1 cellular context compared by ENCODE assay signal in the genomic region with DNA sequence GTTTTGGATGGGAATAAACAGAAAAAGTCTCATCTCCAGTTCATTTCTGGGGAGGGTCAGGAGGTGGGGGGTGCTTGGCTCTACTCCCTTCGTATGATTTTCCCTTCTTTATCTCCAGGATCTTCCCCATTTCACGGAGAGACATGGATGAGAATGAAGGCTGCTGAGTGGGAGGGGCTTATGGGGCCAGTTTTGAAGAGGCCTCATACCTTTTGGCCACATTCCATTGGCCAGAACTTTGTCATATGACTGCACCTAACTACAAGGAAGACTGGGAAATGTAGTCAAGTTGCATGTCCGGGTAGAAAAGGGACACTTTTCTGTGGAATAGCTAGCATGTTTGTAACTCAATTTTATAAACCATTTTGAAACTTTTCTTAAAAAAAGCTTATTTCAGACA.
TF ChIP-seq lines count a peak whose summit lies in the region.

No MANE protein-coding gene starts in this region.

TF ChIP-seq in WTC11, 78 proteins besides CTCF, POLR2A, EP300 and RAD21 (continued from another document):
- TF ChIP-seq, protein P1, sequence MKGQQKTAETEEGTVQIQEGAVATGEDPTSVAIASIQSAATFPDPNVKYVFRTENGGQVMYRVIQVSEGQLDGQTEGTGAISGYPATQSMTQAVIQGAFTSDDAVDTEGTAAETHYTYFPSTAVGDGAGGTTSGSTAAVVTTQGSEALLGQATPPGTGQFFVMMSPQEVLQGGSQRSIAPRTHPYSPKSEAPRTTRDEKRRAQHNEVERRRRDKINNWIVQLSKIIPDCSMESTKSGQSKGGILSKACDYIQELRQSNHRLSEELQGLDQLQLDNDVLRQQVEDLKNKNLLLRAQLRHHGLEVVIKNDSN (CRISPR knock-in tag; IDR thresholded peaks at IDR 0.05) = peak; percentile 81
- TF ChIP-seq, protein P2, sequence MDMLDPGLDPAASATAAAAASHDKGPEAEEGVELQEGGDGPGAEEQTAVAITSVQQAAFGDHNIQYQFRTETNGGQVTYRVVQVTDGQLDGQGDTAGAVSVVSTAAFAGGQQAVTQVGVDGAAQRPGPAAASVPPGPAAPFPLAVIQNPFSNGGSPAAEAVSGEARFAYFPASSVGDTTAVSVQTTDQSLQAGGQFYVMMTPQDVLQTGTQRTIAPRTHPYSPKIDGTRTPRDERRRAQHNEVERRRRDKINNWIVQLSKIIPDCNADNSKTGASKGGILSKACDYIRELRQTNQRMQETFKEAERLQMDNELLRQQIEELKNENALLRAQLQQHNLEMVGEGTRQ (CRISPR knock-in tag; IDR thresholded peaks at IDR 0.05) = peak; percentile 83
- TF ChIP-seq NFE2L1 (CRISPR knock-in tag; IDR thresholded peaks at IDR 0.05) (no peak), SOX15 (CRISPR knock-in tag; IDR thresholded peaks at IDR 0.05) (no peak), TEAD1 (CRISPR knock-in tag; IDR thresholded peaks at IDR 0.05) (no peak)
- TF ChIP-seq, protein P3, sequence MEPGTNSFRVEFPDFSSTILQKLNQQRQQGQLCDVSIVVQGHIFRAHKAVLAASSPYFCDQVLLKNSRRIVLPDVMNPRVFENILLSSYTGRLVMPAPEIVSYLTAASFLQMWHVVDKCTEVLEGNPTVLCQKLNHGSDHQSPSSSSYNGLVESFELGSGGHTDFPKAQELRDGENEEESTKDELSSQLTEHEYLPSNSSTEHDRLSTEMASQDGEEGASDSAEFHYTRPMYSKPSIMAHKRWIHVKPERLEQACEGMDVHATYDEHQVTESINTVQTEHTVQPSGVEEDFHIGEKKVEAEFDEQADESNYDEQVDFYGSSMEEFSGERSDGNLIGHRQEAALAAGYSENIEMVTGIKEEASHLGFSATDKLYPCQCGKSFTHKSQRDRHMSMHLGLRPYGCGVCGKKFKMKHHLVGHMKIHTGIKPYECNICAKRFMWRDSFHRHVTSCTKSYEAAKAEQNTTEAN (CRISPR knock-in tag; IDR thresholded peaks at IDR 0.05) = no peak
TF ChIP-seq in WTC11: peak in this region for 2.
